ENCODE assay signal across 13 cellular contexts in genomic region chr1:221728037-221728505, GRCh38. TPM values are rescaled to one million over a fixed set of nuclear protein-coding genes. Genes with fewer than 3 reads are reported as not detected.
A peak's percentile ranks its signal among the peaks of the same experiment; 100 is the strongest.
DNase-seq lines count a peak whose midpoint lies in the region; ATAC-seq, FAIRE-seq and TF ChIP-seq lines count a peak whose summit lies in the region.
"Had no signal": no experiment of that assay in that cellular context is flagged by ENCODE, and none has a peak within 500 bp of the region (broad histone marks: within the 10 kb centered on the region; RNA-seq: fewer than 3 reads in every experiment).

No MANE protein-coding gene starts in this region.

- H4K20me1 ChIP-seq in GM12878 (ENCODE audit: control insufficient read depth, insufficient read depth) = no peaks in the 10 kb centered on the region

- POLR2A ChIA-PET in activated CD4-positive, alpha-beta T cell treated with anti-CD3 and anti-CD28 coated beads, Interleukin-2, amount 10 ng/mL, durations not matched to agents 7 days and 5 days (lab: Charles Lee) = no interaction called here
- POLR2A ChIA-PET in GM12878 (lab: Charles Lee) = interaction anchor here (1.2 to 14.6 kb wide), 5 partner anchors 11 to 85 kb away, joined by 3 to 194 read pairs (median 5); partner anchors contain the start of gene DUSP10

- H3K27ac ChIP-seq in GM12878 (ENCODE audit: control insufficient read depth, insufficient read depth) = peak overlapping the region; percentile 92
- H3K27ac ChIP-seq in mesenchymal stem cell (ENCODE audit: low read length, poor library complexity, severe bottlenecking) = no peak overlapping the region
- H3K27ac ChIP-seq: neutrophil, upper lobe of left lung had no signal

- H2BK120ac ChIP-seq in mesenchymal stem cell (ENCODE audit: low read depth, low read length) = no peak overlapping the region

- peaks cover 98% of the 10 kb centered on the region for H3K79me2 ChIP-seq in GM12878 (ENCODE audit: control insufficient read depth, insufficient read depth, low read length)

- TF ChIP-seq RAD21 in GM12878 (IDR thresholded peaks at IDR 0.05; ENCODE audit: insufficient read depth, low read depth, low read length) = no peak

- peak overlapping the region in 1 of 2 experiments; percentile 7 for H3K4ac ChIP-seq in mesenchymal stem cell (ENCODE audit: low read depth in 1 of 2, low read length in 2 of 2)

- H3K4me1 ChIP-seq in GM12878 (ENCODE audit: control insufficient read depth, insufficient read depth, low read length) (peaks cover 41% of the 10 kb centered on the region), mesenchymal stem cell (ENCODE audit: control insufficient read depth, insufficient read depth, low read depth, low read length) (peaks cover 4% of the 10 kb centered on the region)
- H3K4me1 ChIP-seq: Caco-2 had no signal

- CTCF ChIA-PET in activated CD4-positive, alpha-beta T cell treated with anti-CD3 and anti-CD28 coated beads, Interleukin-2, amount 10 ng/mL, durations not matched to agents 7 days and 5 days (lab: Charles Lee) = interaction anchor here (3.1 kb wide), 1 partner anchor 10 kb away, joined by 11 read pairs; no protein-coding TSS in a partner anchor
- CTCF ChIA-PET in GM12878 (lab: Yijun Ruan, JAX) = interaction anchor here (1.5 to 4.4 kb wide), 5 partner anchors 8 to 110 kb away, joined by 3 to 25 read pairs (median 6); partner anchors contain the start of gene DUSP10

- no peak overlapping the region for H3K23ac ChIP-seq in mesenchymal stem cell (ENCODE audit: low read length in 2 of 2)

- H4K8ac ChIP-seq in mesenchymal stem cell (ENCODE audit: low read length) = no peak overlapping the region

- H3K79me1 ChIP-seq in mesenchymal stem cell (replicated peaks; ENCODE audit: low read length, poor library complexity, severe bottlenecking) = peaks cover 11% of the 10 kb centered on the region

- peak overlapping the region; percentile 31 for H3K4me3 ChIP-seq in GM12878
- H3K4me3 ChIP-seq in mesenchymal stem cell (ENCODE audit: insufficient read depth in 1 of 2, low read depth in 1 of 2, low read length in 2 of 2) = no peak overlapping the region
- H3K4me3 ChIP-seq: upper lobe of left lung had no signal

- peak overlapping the region in 1 of 2 experiments; percentile 29 for H2BK12ac ChIP-seq in mesenchymal stem cell (ENCODE audit: low read length in 2 of 2)

- in situ Hi-C loops in GM12878 (cut with MboI) = loop anchor here (10.0 kb wide), 1 partner anchor 437 kb away; no protein-coding TSS in a partner anchor

- H3K18ac ChIP-seq in mesenchymal stem cell (ENCODE audit: low read depth in 1 of 2, low read length in 2 of 2) = peak overlapping the region in 1 of 2 experiments; percentile 28

- H3K27me3 ChIP-seq in GM12878 (replicated peaks in 1 of 2; ENCODE audit: control insufficient read depth in 2 of 2, insufficient read depth in 2 of 2, low read length in 1 of 2) = no peaks in the 10 kb centered on the region
- no peaks in the 10 kb centered on the region for H3K27me3 ChIP-seq in mesenchymal stem cell (ENCODE audit: control insufficient read depth in 1 of 2, insufficient read depth in 1 of 2, low read length in 2 of 2)
- H3K27me3 ChIP-seq: neutrophil, upper lobe of left lung had no signal

- no peak overlapping the region for H3K4me3 Mint-ChIP-seq in activated CD4-positive, alpha-beta T cell treated with anti-CD3 and anti-CD28 coated beads, Interleukin-2, amount 10 ng/mL, durations not matched to agents 7 days and 5 days
- no peak overlapping the region for H3K4me3 Mint-ChIP-seq in progenitor cell of endocrine pancreas (ENCODE audit: low read depth)

- H3K9ac ChIP-seq in GM12878 (ENCODE audit: control insufficient read depth, insufficient read depth, low read length) (no peak overlapping the region), mesenchymal stem cell (ENCODE audit: low read length) (no peak overlapping the region)

- H3K4me2 ChIP-seq in GM12878 (ENCODE audit: control insufficient read depth, insufficient read depth) (peak overlapping the region; percentile 56), mesenchymal stem cell (ENCODE audit: low read length, poor library complexity, severe bottlenecking) (no peak overlapping the region)

- WGBS in GM12878 (ENCODE audit: insufficient coverage, insufficient replicate concordance, low lambda C conversion rate, missing lambda C conversion rate) = 55% methylated on average over 1 of the region's 1 CpG
- 90% methylated on average over 1 of the region's 1 CpG for WGBS in mesenchymal stem cell

- no TSS peak for BruUV-seq in GM12878 (replicated peaks; lab: Mats Ljungman, UMichigan)

- no peak for FAIRE-seq in GM12878 (lab: Jason Lieb, UNC)

- no peak overlapping the region for H2BK5ac ChIP-seq in mesenchymal stem cell (ENCODE audit: low read depth, low read length, poor library complexity, severe bottlenecking)

- intact Hi-C loops in GM12878 (cut with micrococcal nuclease; ENCODE audit: unreplicated experiment) = no loop called here

- peaks cover 28% of the 10 kb centered on the region for H3K9me3 Mint-ChIP-seq in activated CD4-positive, alpha-beta T cell treated with anti-CD3 and anti-CD28 coated beads, Interleukin-2, amount 10 ng/mL, durations not matched to agents 7 days and 5 days
- H3K9me3 Mint-ChIP-seq in progenitor cell of endocrine pancreas (ENCODE audit: low read depth) = peaks cover 4% of the 10 kb centered on the region

- RAD21 ChIA-PET in GM12878 (lab: Charles Lee; ENCODE audit: unreplicated experiment) = interaction anchor here (0.9 to 4.4 kb wide), 6 partner anchors 9 to 250 kb away, joined by 3 to 85 read pairs (median 8); partner anchors contain the start of gene DUSP10

- peaks cover 72% of the 10 kb centered on the region for H3K36me3 Mint-ChIP-seq in activated CD4-positive, alpha-beta T cell treated with anti-CD3 and anti-CD28 coated beads, Interleukin-2, amount 10 ng/mL, durations not matched to agents 7 days and 5 days (ENCODE audit: low read depth)
- H3K36me3 Mint-ChIP-seq in progenitor cell of endocrine pancreas (ENCODE audit: insufficient read depth) = peaks cover 11% of the 10 kb centered on the region

- peaks cover 11 to 14% of the 10 kb centered on the region in 2 experiments for H3K36me3 ChIP-seq in GM12878 (ENCODE audit: control insufficient read depth in 2 of 2, insufficient read depth in 2 of 2, low read length in 1 of 2)
- peaks cover 0 to 4% of the 10 kb centered on the region in 2 experiments for H3K36me3 ChIP-seq in mesenchymal stem cell (ENCODE audit: control insufficient read depth in 1 of 2, insufficient read depth in 2 of 2, low read depth in 1 of 2, low read length in 2 of 2)
- H3K36me3 ChIP-seq: neutrophil, upper lobe of left lung had no signal

- H2AK5ac ChIP-seq in mesenchymal stem cell (ENCODE audit: low read length, severe bottlenecking) = no peak overlapping the region

- H4K91ac ChIP-seq in mesenchymal stem cell (ENCODE audit: low read length) = no peak overlapping the region

- peak; percentile 4 for ATAC-seq in GM21423 (IDR thresholded peaks at IDR 0.05; ENCODE audit: unreplicated experiment)
- peak; percentile 14 for ATAC-seq in GM12878
- no peak for ATAC-seq in HG02973 (IDR thresholded peaks at IDR 0.05; ENCODE audit: unreplicated experiment)
- ATAC-seq: HCT116 had no signal

- DNase-seq in activated CD4-positive, alpha-beta T cell treated with anti-CD3 and anti-CD28 coated beads, Interleukin-2, amount 10 ng/mL, durations not matched to agents 7 days and 5 days = no peak
- no peak for DNase-seq in activated CD4-positive, alpha-beta T cell treated with anti-CD3 and anti-CD28 coated beads for 48 hours
- DNase-seq in GM12878 (ENCODE audit: low read depth, low spot score) (no peak), progenitor cell of endocrine pancreas (ENCODE audit: low spot score, unreplicated experiment) (no peak), mesenchymal stem cell (no peak), pons (ENCODE audit: low spot score) (no peak)
- DNase-seq: Caco-2, NCI-H1092 treated with DMSO at 0.1 percent for 48 hours, upper lobe of left lung had no signal

- H2AFZ ChIP-seq in GM12878 (ENCODE audit: control insufficient read depth, low read depth, low read length) = no peak overlapping the region
- no peak overlapping the region for H2AFZ ChIP-seq in mesenchymal stem cell (ENCODE audit: low read depth, low read length)

- peak overlapping the region; percentile 88 for H3K27ac Mint-ChIP-seq in activated CD4-positive, alpha-beta T cell treated with anti-CD3 and anti-CD28 coated beads, Interleukin-2, amount 10 ng/mL, durations not matched to agents 7 days and 5 days
- H3K27ac Mint-ChIP-seq in progenitor cell of endocrine pancreas = peak overlapping the region; percentile 53

- H2BK15ac ChIP-seq in mesenchymal stem cell (ENCODE audit: low read depth, poor library complexity, severe bottlenecking) = no peak overlapping the region

- no peaks in the 10 kb centered on the region for H3K27me3 Mint-ChIP-seq in activated CD4-positive, alpha-beta T cell treated with anti-CD3 and anti-CD28 coated beads, Interleukin-2, amount 10 ng/mL, durations not matched to agents 7 days and 5 days
- H3K27me3 Mint-ChIP-seq in progenitor cell of endocrine pancreas = no peaks in the 10 kb centered on the region

- SMC1A ChIA-PET in GM12878 (lab: Charles Lee; ENCODE audit: uncharacterized antibody, unreplicated experiment) = interaction anchor here (0.8 to 18.3 kb wide), 13 partner anchors 8 to 249 kb away, joined by 3 to 292 read pairs (median 3); partner anchors contain the start of gene DUSP10

- H3K4me1 Mint-ChIP-seq in activated CD4-positive, alpha-beta T cell treated with anti-CD3 and anti-CD28 coated beads, Interleukin-2, amount 10 ng/mL, durations not matched to agents 7 days and 5 days = peaks cover 70% of the 10 kb centered on the region
- H3K4me1 Mint-ChIP-seq in progenitor cell of endocrine pancreas (ENCODE audit: low read depth) = peaks cover 5% of the 10 kb centered on the region

- H3K14ac ChIP-seq in mesenchymal stem cell (ENCODE audit: low read length in 2 of 2) = no peak overlapping the region

- TF ChIP-seq POLR2A in GM12878 (IDR thresholded peaks at IDR 0.05; ENCODE audit: low read depth, low read length) = no peak

- TF ChIP-seq CTCF in GM12878 (IDR thresholded peaks at IDR 0.05 in 2 of 3, conservative IDR thresholded peaks at IDR 0.05 in 1 of 3; ENCODE audit: control insufficient read depth in 2 of 3, extremely low read depth in 1 of 3, insufficient read depth in 1 of 3, low read depth in 3 of 3, low read length in 3 of 3) (no peak), progenitor cell of endocrine pancreas (IDR thresholded peaks at IDR 0.05; ENCODE audit: unreplicated experiment) (no peak)

- H3K9me3 ChIP-seq in GM12878 (replicated peaks; ENCODE audit: control insufficient read depth, insufficient read depth, low read length) (peaks cover 19% of the 10 kb centered on the region), mesenchymal stem cell (ENCODE audit: control insufficient read depth, low read length) (peaks cover 9% of the 10 kb centered on the region)
- H3K9me3 ChIP-seq: Caco-2, neutrophil had no signal

- TF ChIP-seq EP300 in GM12878 (IDR thresholded peaks at IDR 0.05; ENCODE audit: borderline replicate concordance in 1 of 2, control insufficient read depth in 1 of 2, low read depth in 2 of 2, low read length in 2 of 2) = no peak

RNA-seq across cellular contexts. Expression of gene DUSP10, which starts 13.8 kb away (rescaled TPM):
- 10 to 100 TPM; 11.3 to 12.3 TPM for total RNA-seq in activated CD4-positive, alpha-beta T cell treated with anti-CD3 and anti-CD28 coated beads, Interleukin-2, amount 10 ng/mL, durations not matched to agents 7 days and 5 days
- 55.2 and 55.7 TPM in 2 replicates for total RNA-seq in GM12878 (2013; cell fraction: nucleolus; rRNA removed)
- 37.7 and 38.4 TPM in 2 replicates for total RNA-seq in GM12878 (2014; rRNA removed)
- total RNA-seq in GM12878 (2014; rRNA removed; fragmentation: Illumina TruSeq; extraction: Trizol) = 33.3 and 34.9 TPM in 2 replicates
- total RNA-seq in GM12878 (2021) = 27.6 and 27.7 TPM in 2 replicates
- polyA plus RNA-seq in GM12878 (2011; ENCODE audit: low read depth) = 12.1 TPM
- polyA plus RNA-seq in GM12878 (2011; rRNA removed) = 32.3 and 36.7 TPM in 2 replicates
- polyA plus RNA-seq in GM12878 (2011; cell fraction: cytosol; rRNA removed) = 54.2 and 57.2 TPM in 2 replicates
- 39.7 and 50.3 TPM in 2 replicates for polyA plus RNA-seq in GM12878 (2011; cell fraction: nucleus; rRNA removed)
- polyA plus RNA-seq in GM12878 (2012) = 17.1 and 20.4 TPM in 2 replicates
- polyA plus RNA-seq in GM12878 (2014; fragmentation: Illumina TruSeq; extraction: Trizol) = 26.9 and 27.4 TPM in 2 replicates
- 10 to 100 TPM; 20.3 to 32.1 TPM for polyA plus RNA-seq in GM12878 (2014; fragmentation: Nextera tagmentation; extraction: Ambion mirVana)
- 22.9 and 27.3 TPM in 2 replicates for polyA plus RNA-seq in GM12878 (2014; rRNA removed)
- 10 to 100 TPM; 27.7 to 28.0 TPM for polyA plus RNA-seq in GM12878 (2016; fragmentation: Nextera tagmentation; extraction: Ambion mirVana)
- 84.4 and 93.6 TPM in 2 replicates for polyA minus RNA-seq in GM12878 (2011; rRNA and poly(A)+ RNA removed)
- 18.3 and 20.3 TPM in 2 replicates for polyA minus RNA-seq in GM12878 (2011; cell fraction: cytosol; rRNA and poly(A)+ RNA removed)
- polyA minus RNA-seq in GM12878 (2011; cell fraction: nucleus; rRNA and poly(A)+ RNA removed) = 60.7 and 101 TPM in 2 replicates
- 9.3 and 10.2 TPM in 2 replicates for total RNA-seq in progenitor cell of endocrine pancreas
- polyA plus RNA-seq in mesenchymal stem cell (2013, experiment 1 of 2) = 46.8 TPM
- polyA plus RNA-seq in mesenchymal stem cell (2013, experiment 2 of 2) = 45.6 TPM
